19 cellular contexts compared by ENCODE assay signal in the genomic region with DNA sequence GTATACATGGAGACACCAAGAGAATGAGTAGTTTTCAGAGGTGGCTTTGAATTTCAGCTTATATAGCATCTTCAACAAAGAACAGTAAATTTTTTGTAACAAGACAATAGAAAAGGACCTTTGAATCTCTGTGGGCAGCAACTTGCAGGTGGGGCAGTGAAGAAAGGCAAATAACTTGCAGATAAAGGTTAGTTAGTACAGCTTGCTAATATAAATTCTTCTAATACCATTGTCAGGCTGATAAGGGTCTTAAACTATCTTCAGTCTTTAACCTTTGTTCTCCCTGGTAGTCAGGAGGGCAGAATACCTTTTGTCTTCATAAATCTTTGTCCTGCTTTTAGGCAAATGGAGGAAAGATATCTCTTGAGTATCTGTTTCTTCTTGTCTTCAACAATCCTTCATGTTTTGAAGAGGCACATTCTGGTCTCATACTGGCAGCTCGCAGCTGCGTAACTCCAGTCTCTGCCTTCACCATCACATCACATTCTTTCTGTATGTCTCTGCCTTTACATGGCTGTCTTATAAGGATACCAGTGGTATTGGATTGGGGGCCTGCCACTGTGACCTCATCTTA. TPM values are rescaled to one million over a fixed set of nuclear protein-coding genes. Genes with fewer than 3 reads are reported as not detected.
DNase-seq lines count a peak whose midpoint lies in the region; ATAC-seq, FAIRE-seq and TF ChIP-seq lines count a peak whose summit lies in the region.
"Had no signal": no experiment of that assay in that cellular context is flagged by ENCODE, and none has a peak within 500 bp of the region (broad histone marks: within the 10 kb centered on the region; RNA-seq: fewer than 3 reads in every experiment).

No MANE protein-coding gene starts in this region.

- FAIRE-seq in A549 (lab: Jason Lieb, UNC) (no peak), astrocyte (lab: Jason Lieb, UNC) (no peak)
- FAIRE-seq: H54 had no signal

- TF ChIP-seq POLR2A in A549 (IDR thresholded peaks at IDR 0.05; ENCODE audit: low read length) = no peak
- no peak for TF ChIP-seq POLR2A in HCT116 (IDR thresholded peaks at IDR 0.05; ENCODE audit: borderline replicate concordance, extremely low read depth, insufficient read depth, insufficient read length)

- TF ChIP-seq EP300 in A549 (IDR thresholded peaks at IDR 0.05) = no peak

- H3K79me2 ChIP-seq in HCT116 (ENCODE audit: insufficient read depth, low read length) (peaks cover 68% of the 10 kb centered on the region), astrocyte (ENCODE audit: insufficient read depth, low read length) (no peaks in the 10 kb centered on the region)

- DNase-seq in A549 (ENCODE audit: low read depth in 1 of 2, low spot score in 1 of 2) = no peak
- no peak for DNase-seq in HCT116 (ENCODE audit: low read depth, low spot score)
- no peak for DNase-seq in astrocyte (ENCODE audit: low read depth)
- DNase-seq in mesothelial cell of epicardium (ENCODE audit: low spot score in 2 of 2, unreplicated experiment in 2 of 2) = no peak
- DNase-seq in MG63 = no peak
- DNase-seq in GF-D8 (lab: John Stamatoyannopoulos, UW) = no peak
- DNase-seq: adrenal gland; CD4-positive, alpha-beta memory T cell; naive B cell; NCI-H2029 treated with DMSO at 0.1 percent for 48 hours; OCI-M1; stimulated activated CD4-positive, alpha-beta T cell treated with anti-CD3 and anti-CD28 coated beads, Interleukin-12 subunit alpha, Interleukin-12 subunit beta, amount 100 ng/mL, for 4 hours; stimulated activated naive CD8-positive, alpha-beta T cell treated with anti-CD3 and anti-CD28 coated beads, Interleukin-15, Interleukin-2, amounts not matched to agents 100 U/mL and 50 U/mL, for 24 hours; uterus had no signal

- CTCF ChIA-PET in A549 (lab: Yijun Ruan, JAX) = interaction anchor here (0.6 kb wide), 1 partner anchor 1514 kb away, joined by 4 read pairs; no protein-coding TSS in a partner anchor
- CTCF ChIA-PET in HCT116 (lab: Charles Lee) = no interaction called here

- WGBS in A549 (ENCODE audit: missing lambda C conversion rate) = 100% methylated on average over 2 of the region's 2 CpGs

- TF ChIP-seq RAD21 in A549 (conservative IDR thresholded peaks at IDR 0.05 in 1 of 2, IDR thresholded peaks at IDR 0.05 in 1 of 2) (no peak), HCT116 (IDR thresholded peaks at IDR 0.05; ENCODE audit: low read depth) (no peak)

- H3K36me3 Mint-ChIP-seq in astrocyte (ENCODE audit: low read depth, unreplicated experiment) = peaks cover 3% of the 10 kb centered on the region
- H3K36me3 Mint-ChIP-seq in mesothelial cell of epicardium = peaks cover 14% of the 10 kb centered on the region
- H3K36me3 Mint-ChIP-seq: CD4-positive, alpha-beta memory T cell; naive B cell had no signal

- H4K20me1 ChIP-seq in HCT116 (ENCODE audit: insufficient read depth) (no peaks in the 10 kb centered on the region), astrocyte (ENCODE audit: insufficient read depth, low read length) (no peaks in the 10 kb centered on the region)

- ATAC-seq in A549 (no peak), HCT116 (no peak), GM18870 (IDR thresholded peaks at IDR 0.05; ENCODE audit: unreplicated experiment) (no peak), HG03460 (IDR thresholded peaks at IDR 0.05; ENCODE audit: unreplicated experiment) (no peak)
- ATAC-seq: activated T-helper 17 cell treated with anti-CD3 and anti-CD28 coated beads, Interleukin-2, amount 50 U/mL, for 72 hours; stimulated activated naive CD8-positive, alpha-beta T cell treated with anti-CD3 and anti-CD28 coated beads, Interleukin-15, Interleukin-2, amounts not matched to agents 100 U/mL and 50 U/mL, for 24 hours had no signal

- RAD21 ChIA-PET in HCT116 (lab: Charles Lee; ENCODE audit: low non-redundant PET in 1 of 2, low total read pairs in 2 of 2, uncharacterized antibody in 2 of 2, unreplicated experiment in 2 of 2) = no interaction called here

- H3K4me3 Mint-ChIP-seq in astrocyte (ENCODE audit: unreplicated experiment) (no peak overlapping the region), mesothelial cell of epicardium (no peak overlapping the region)
- H3K4me3 Mint-ChIP-seq: activated T-helper 17 cell treated with anti-CD3 and anti-CD28 coated beads, Interleukin-2, amount 50 U/mL, for 72 hours; CD4-positive, alpha-beta memory T cell; central memory CD8-positive, alpha-beta T cell; naive B cell had no signal

- H3K9me3 Mint-ChIP-seq in astrocyte (ENCODE audit: unreplicated experiment) = no peaks in the 10 kb centered on the region
- H3K9me3 Mint-ChIP-seq in mesothelial cell of epicardium = no peaks in the 10 kb centered on the region
- H3K9me3 Mint-ChIP-seq: activated T-helper 17 cell treated with anti-CD3 and anti-CD28 coated beads, Interleukin-2, amount 50 U/mL, for 72 hours; central memory CD8-positive, alpha-beta T cell; naive B cell had no signal

- H2AFZ ChIP-seq in HCT116 (ENCODE audit: low read depth, low read length, poor library complexity, severe bottlenecking) = no peak overlapping the region
- no peak overlapping the region for H2AFZ ChIP-seq in astrocyte (ENCODE audit: low read depth, low read length)

- H3K27me3 Mint-ChIP-seq in astrocyte (ENCODE audit: low read depth, unreplicated experiment) (no peaks in the 10 kb centered on the region), mesothelial cell of epicardium (ENCODE audit: low read depth) (no peaks in the 10 kb centered on the region)

- H3K4me3 ChIP-seq in A549 = no peak overlapping the region
- H3K4me3 ChIP-seq in HCT116 (replicated peaks in 1 of 2; ENCODE audit: low read depth in 1 of 2, low read length in 2 of 2) = no peak overlapping the region
- H3K4me3 ChIP-seq in astrocyte (ENCODE audit: insufficient read depth, low read depth, low read length) = no peak overlapping the region
- no peak overlapping the region for H3K4me3 ChIP-seq in MG63
- H3K4me3 ChIP-seq: adrenal gland, uterus had no signal

- peaks cover 0 to 24% of the 10 kb centered on the region in 2 experiments; a peak in 1 of 4 replicates for H3K36me3 ChIP-seq in HCT116 (ENCODE audit: control insufficient read depth in 1 of 2, insufficient read depth in 2 of 2, low read length in 2 of 2)
- H3K36me3 ChIP-seq in astrocyte (ENCODE audit: insufficient read depth, low read length) = no peaks in the 10 kb centered on the region
- no peaks in the 10 kb centered on the region for H3K36me3 ChIP-seq in MG63
- H3K36me3 ChIP-seq: adrenal gland, uterus had no signal

- H3K4me1 ChIP-seq in A549 (peaks cover 81% of the 10 kb centered on the region), HCT116 (ENCODE audit: control insufficient read depth in 1 of 2, insufficient read depth in 2 of 2, low read length in 2 of 2) (peaks cover 82% of the 10 kb centered on the region in 2 experiments), astrocyte (ENCODE audit: insufficient read depth, low read length) (peaks cover 45% of the 10 kb centered on the region)
- H3K4me1 ChIP-seq: uterus had no signal

- H3K9me3 ChIP-seq in A549 (no peaks in the 10 kb centered on the region), HCT116 (ENCODE audit: control insufficient read depth in 1 of 2, insufficient read depth in 1 of 2, low read depth in 1 of 2, low read length in 2 of 2) (no peaks in the 10 kb centered on the region), astrocyte (ENCODE audit: insufficient read depth, low read depth, low read length) (no peaks in the 10 kb centered on the region), MG63 (no peaks in the 10 kb centered on the region)
- H3K9me3 ChIP-seq: adrenal gland, uterus had no signal

- peak overlapping the region; percentile 62 for H3K9ac ChIP-seq in HCT116 (ENCODE audit: low read length)
- no peak overlapping the region for H3K9ac ChIP-seq in astrocyte (ENCODE audit: low read length)

- peak overlapping the region; percentile 90 for H3K4me2 ChIP-seq in A549
- peak overlapping the region; percentile 75 for H3K4me2 ChIP-seq in HCT116 (ENCODE audit: low read length)
- H3K4me2 ChIP-seq in astrocyte (ENCODE audit: low read length) = no peak overlapping the region

- no TSS peak for BruUV-seq in HCT116 (replicated peaks; lab: Mats Ljungman, UMichigan)

- POLR2A ChIA-PET in A549 (lab: Yijun Ruan, JAX) (no interaction called here), HCT116 (lab: Charles Lee) (interaction anchor here (1.1 to 3.5 kb wide), 2 partner anchors 16 to 217 kb away, joined by 3 to 17 read pairs; a partner anchor contains a TSS)

- intact Hi-C loops in HCT116 (cut with micrococcal nuclease) = loop anchor here (5.0 kb wide), 1 partner anchor 510 kb away; a partner anchor contains a TSS

- TF ChIP-seq CTCF in A549 (IDR thresholded peaks at IDR 0.05) = no peak
- TF ChIP-seq CTCF in HCT116 (IDR thresholded peaks at IDR 0.05 in 2 of 3, conservative IDR thresholded peaks at IDR 0.05 in 1 of 3; ENCODE audit: borderline replicate concordance in 1 of 3, insufficient read depth in 1 of 3, low read depth in 2 of 3, low read length in 2 of 3) = no peak
- no peak for TF ChIP-seq CTCF in astrocyte (IDR thresholded peaks at IDR 0.05; ENCODE audit: insufficient read depth, low read depth, low read length)
- no peak for TF ChIP-seq CTCF in mesothelial cell of epicardium (IDR thresholded peaks at IDR 0.05; ENCODE audit: unreplicated experiment)

- H3K27ac Mint-ChIP-seq in astrocyte (ENCODE audit: unreplicated experiment) (peak overlapping the region; percentile 54), mesothelial cell of epicardium (peak overlapping the region; percentile 95)
- H3K27ac Mint-ChIP-seq: activated T-helper 17 cell treated with anti-CD3 and anti-CD28 coated beads, Interleukin-2, amount 50 U/mL, for 72 hours; CD4-positive, alpha-beta memory T cell; naive B cell had no signal

- peaks cover 63% of the 10 kb centered on the region for H3K4me1 Mint-ChIP-seq in astrocyte (ENCODE audit: low read depth, unreplicated experiment)
- peaks cover 78% of the 10 kb centered on the region for H3K4me1 Mint-ChIP-seq in mesothelial cell of epicardium
- H3K4me1 Mint-ChIP-seq: activated T-helper 17 cell treated with anti-CD3 and anti-CD28 coated beads, Interleukin-2, amount 50 U/mL, for 72 hours; CD4-positive, alpha-beta memory T cell; central memory CD8-positive, alpha-beta T cell; naive B cell had no signal

- no peaks in the 10 kb centered on the region for H3K27me3 ChIP-seq in HCT116 (ENCODE audit: insufficient read depth, low read length)
- no peaks in the 10 kb centered on the region for H3K27me3 ChIP-seq in astrocyte (ENCODE audit: insufficient read depth, low read length)
- H3K27me3 ChIP-seq in MG63 = no peaks in the 10 kb centered on the region
- H3K27me3 ChIP-seq: adrenal gland, uterus had no signal

- peak overlapping the region; percentile 79 to 95 for H3K27ac ChIP-seq in A549
- H3K27ac ChIP-seq in HCT116 (ENCODE audit: low read depth, low read length) = peak overlapping the region; percentile 100
- no peak overlapping the region for H3K27ac ChIP-seq in astrocyte (ENCODE audit: low read depth, low read length)

- no peaks in the 10 kb centered on the region for H3K9me2 ChIP-seq in HCT116 (ENCODE audit: insufficient read depth)

RNA-seq across cellular contexts. Expression of a gene that starts 16.0 kb away (rescaled TPM):
- 126 and 145 TPM in 2 replicates for polyA plus RNA-seq in A549 (2011; rRNA removed)
- polyA plus RNA-seq in A549 (2012; cell fraction: cytosol; rRNA removed) = 54.5 and 58.1 TPM in 2 replicates
- 33.3 and 44.8 TPM in 2 replicates for polyA plus RNA-seq in A549 (2012; cell fraction: nucleus; rRNA removed)
- 134 to 169 TPM (median 162 TPM) in 3 replicates for polyA plus RNA-seq in A549 (2017; fragmentation: RNase III; extraction: RNeasy Plus Mini Kit Qiagen cat#74134 plus additional on column Dnase treatment)
- polyA minus RNA-seq in A549 (2011; rRNA and poly(A)+ RNA removed) = 56.9 and 61.0 TPM in 2 replicates
- 158 TPM for total RNA-seq in HCT116 (2021; ENCODE audit: unreplicated experiment)
- 112 and 134 TPM in 2 replicates for polyA plus RNA-seq in HCT116 (2012)
- total RNA-seq in astrocyte = 43.0 and 68.7 TPM in 2 replicates
- 86.1 to 90.2 TPM (median 87.2 TPM) in 3 replicates for total RNA-seq in mesothelial cell of epicardium
- 3.0 and 10.8 TPM in 2 replicates for total RNA-seq in MG63 (2014; rRNA removed; shearing (Covaris generic); ENCODE audit: low replicate concordance)
- total RNA-seq: activated T-helper 17 cell treated with anti-CD3 and anti-CD28 coated beads, Interleukin-2, amount 50 U/mL, for 72 hours; CD4-positive, alpha-beta memory T cell had no signal
- polyA plus RNA-seq: CD4-positive, alpha-beta memory T cell had no signal
